Comparison of ENCODE assay signal across 27 cellular contexts in genomic region chr1:207991331-207991914, GRCh38.
"Had no signal": no experiment of that assay in that cellular context is flagged by ENCODE, and none has a peak within 500 bp of the region (broad histone marks: within the 10 kb centered on the region; RNA-seq: fewer than 3 reads in every experiment).

No MANE protein-coding gene starts in this region.

- H3K27ac ChIP-seq: adrenal gland, body of pancreas, cardiac muscle cell, esophagus muscularis mucosa, upper lobe of left lung had no signal

- FAIRE-seq: keratinocyte, small intestine had no signal

- H3K4me1 ChIP-seq: adrenal gland, body of pancreas, upper lobe of left lung had no signal

- DNase-seq: activated CD4-positive, alpha-beta T cell treated with anti-CD3 and anti-CD28 coated beads for 36 hours; activated CD4-positive, CD25-positive, alpha-beta regulatory T cell; activated CD8-positive, alpha-beta T cell treated with anti-CD3 and anti-CD28 coated beads, Interleukin-2, amount 10 ng/mL, durations not matched to agents 7 days and 5 days; activated effector memory CD4-positive, alpha-beta T cell treated with anti-CD3 and anti-CD28 coated beads, Interleukin-2, amount 50 U/mL, for 16 hours; activated naive CD4-positive, alpha-beta T cell treated with anti-CD3 and anti-CD28 coated beads for 36 hours; activated naive CD8-positive, alpha-beta T cell treated with anti-CD3 and anti-CD28 coated beads for 36 hours; aorta; body of pancreas; cerebellar nuclear complex; cortex of kidney; foreskin melanocyte; left cardiac atrium; midbrain; naive thymus-derived CD4-positive, alpha-beta T cell; small intestine; stimulated activated CD4-positive, alpha-beta T cell treated with anti-CD3 and anti-CD28 coated beads, Interleukin-4, amount 100 ng/mL, for 4 hours; stimulated activated CD8-positive, alpha-beta memory T cell treated with anti-CD3 and anti-CD28 coated beads, Interleukin-4, amount 100 ng/mL, for 48 hours; stimulated activated naive CD8-positive, alpha-beta T cell treated with anti-CD3 and anti-CD28 coated beads, Interleukin-15, amount 100 ng/mL, for 72 hours; substantia nigra; T-helper 1 cell had no signal

- ATAC-seq: activated CD4-positive, alpha-beta T cell treated with anti-CD3 and anti-CD28 coated beads for 36 hours; activated CD8-positive, alpha-beta T cell treated with anti-CD3 and anti-CD28 coated beads, Interleukin-2, amount 10 ng/mL, durations not matched to agents 7 days and 5 days; body of pancreas; left cardiac atrium; naive thymus-derived CD4-positive, alpha-beta T cell; sciatic nerve; stimulated activated memory B cell treated with anti-CD40 and anti-IgM and Interleukin-4, amounts not matched to agents 10 μg/mL and 1 μg/mL and 100 μg/mL, for 72 hours; stimulated activated naive CD8-positive, alpha-beta T cell treated with anti-CD3 and anti-CD28 coated beads, Interleukin-15, amount 100 ng/mL, for 72 hours had no signal

- H3K27me3 ChIP-seq: adrenal gland, body of pancreas, upper lobe of left lung had no signal

- H3K36me3 ChIP-seq: adrenal gland, cardiac muscle cell, esophagus muscularis mucosa, upper lobe of left lung had no signal

- H3K4me3 ChIP-seq: adrenal gland, body of pancreas, cardiac muscle cell, esophagus muscularis mucosa, upper lobe of left lung had no signal

- H3K9me3 ChIP-seq: adrenal gland, body of pancreas, upper lobe of left lung had no signal
